Comparison of ENCODE assay signal across 1 cellular context in genomic region chr4:4323705-4324534, GRCh38.
TF ChIP-seq lines count a peak whose summit lies in the region.

No MANE protein-coding gene starts in this region.

TF ChIP-seq in endothelial cell of umbilical vein, 7 proteins besides CTCF, POLR2A, EP300 and RAD21 (continued from another document):
- TF ChIP-seq POLR2AphosphoS5 (IDR thresholded peaks at IDR 0.05; ENCODE audit: insufficient read depth, low read depth, low read length): no peak
